In the genomic region with DNA sequence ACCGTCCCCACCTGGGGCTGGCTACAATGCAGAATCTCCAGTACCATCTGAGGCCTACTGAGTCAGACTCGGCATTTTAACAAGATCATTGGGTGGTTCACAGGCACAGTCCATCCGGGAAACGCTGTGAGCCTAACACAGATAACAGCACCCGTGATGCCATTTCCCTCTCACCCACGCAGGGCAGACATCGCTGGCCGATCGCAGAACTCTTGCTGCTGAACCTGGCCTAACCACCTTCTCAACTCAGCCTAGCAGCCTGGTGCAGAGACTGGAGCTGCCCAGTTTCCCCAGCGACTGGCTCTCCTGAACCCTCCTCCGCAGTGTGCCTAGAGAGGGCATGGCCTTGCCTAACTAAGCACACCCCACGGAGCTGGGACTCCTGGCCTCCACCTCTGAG, we compare ENCODE assay signal across 29 cellular contexts.
A peak's percentile ranks its signal among the peaks of the same experiment; 100 is the strongest.
DNase-seq lines count a peak whose midpoint lies in the region; ATAC-seq, FAIRE-seq and TF ChIP-seq lines count a peak whose summit lies in the region.
"Had no signal": no experiment of that assay in that cellular context is flagged by ENCODE, and none has a peak within 500 bp of the region (broad histone marks: within the 10 kb centered on the region; RNA-seq: fewer than 3 reads in every experiment).

No MANE protein-coding gene starts in this region.

- ATAC-seq in Right ventricle myocardium superior (ENCODE audit: poor library complexity) (no peak), left ventricle myocardium superior (no peak), GM12878 (no peak)
- no peak for ATAC-seq in activated T-helper 17 cell treated with anti-CD3 and anti-CD28 coated beads, Interleukin-2, amount 50 U/mL, for 72 hours (replicated peaks)
- ATAC-seq: activated CD4-positive, CD25-positive, alpha-beta regulatory T cell treated with anti-CD3 and anti-CD28 coated beads, Interleukin-2, amount 50 U/mL, for 24 hours; mucosa of descending colon; natural killer cell; sciatic nerve had no signal

- no peak for TF ChIP-seq POLR2A in GM12878 (IDR thresholded peaks at IDR 0.05; ENCODE audit: low read depth, low read length)

- H3K4me1 ChIP-seq in GM12878 (ENCODE audit: control insufficient read depth, insufficient read depth, low read length) (peaks cover 51% of the 10 kb centered on the region), neuronal stem cell (ENCODE audit: control insufficient read depth in 2 of 2, insufficient read depth in 1 of 2, low read depth in 1 of 2, low read length in 2 of 2) (peaks cover 4 to 14% of the 10 kb centered on the region in 2 donors)
- H3K4me1 ChIP-seq: HAP-1 had no signal

- peaks cover 12% of the 10 kb centered on the region for H3K79me2 ChIP-seq in GM12878 (ENCODE audit: control insufficient read depth, insufficient read depth, low read length)

- no TSS peak for BruUV-seq in GM12878 (replicated peaks; lab: Mats Ljungman, UMichigan)

- POLR2A ChIA-PET in GM12878 (lab: Charles Lee): interaction anchor here (4.0 kb wide), 1 partner anchor 10 kb away, joined by 15 read pairs; no protein-coding TSS in a partner anchor

- DNase-seq in Right ventricle myocardium superior (peak; percentile 35), left ventricle myocardium superior (no peak), GM12878 (ENCODE audit: low read depth, low spot score) (no peak), neuronal stem cell (ENCODE audit: low spot score) (no peak), HPDE6-E6E7 (ENCODE audit: extremely low spot score) (no peak), NCI-H226 (no peak)
- DNase-seq: AML-193; anterior cingulate cortex; CD8-positive, alpha-beta memory T cell; effector CD8-positive, alpha-beta T cell; head of caudate nucleus; natural killer cell; NCI-H446; NCI-H82; occipital lobe; stimulated activated CD4-positive, alpha-beta T cell treated with anti-CD3 and anti-CD28 coated beads, Interleukin-12 subunit alpha, Interleukin-12 subunit beta, amount 100 ng/mL, for 4 hours; stimulated activated CD4-positive, alpha-beta T cell treated with anti-CD3 and anti-CD28 coated beads, Interleukin-4, amount 100 ng/mL, for 24 hours; T1000 had no signal

- no peak overlapping the region for H2BK120ac ChIP-seq in neuronal stem cell (ENCODE audit: low read depth, low read length)

- no peak for FAIRE-seq in GM12878 (lab: Jason Lieb, UNC)
- FAIRE-seq: keratinocyte had no signal

- no peak for TF ChIP-seq RAD21 in GM12878 (IDR thresholded peaks at IDR 0.05; ENCODE audit: insufficient read depth, low read depth, low read length)

- in situ Hi-C loops in GM12878 (cut with MboI): no loop called here

- no peaks in the 10 kb centered on the region for H3K27me3 ChIP-seq in GM12878 (replicated peaks in 1 of 2; ENCODE audit: control insufficient read depth in 2 of 2, insufficient read depth in 2 of 2, low read length in 1 of 2)
- no peaks in the 10 kb centered on the region for H3K27me3 ChIP-seq in neuronal stem cell (ENCODE audit: control insufficient read depth in 3 of 3, insufficient read depth in 3 of 3, low read depth in 1 of 3, low read length in 3 of 3)
- H3K27me3 ChIP-seq: tibial nerve had no signal

- intact Hi-C loops in Right ventricle myocardium superior (cut with DNase I): no loop called here
- intact Hi-C loops in left ventricle myocardium superior (cut with micrococcal nuclease): no loop called here
- intact Hi-C loops in GM12878 (cut with micrococcal nuclease; ENCODE audit: unreplicated experiment): loop anchor here (5.0 kb wide), 2 partner anchors 83 to 288 kb away; a partner anchor contains a TSS

- H3K36me3 ChIP-seq in GM12878 (ENCODE audit: control insufficient read depth in 2 of 2, insufficient read depth in 2 of 2, low read length in 1 of 2) (peaks cover 0 to 44% of the 10 kb centered on the region in 2 experiments; a peak in 3 of 4 replicates), neuronal stem cell (replicated peaks in 1 of 2; ENCODE audit: control insufficient read depth in 2 of 2, insufficient read depth in 2 of 2, low read length in 2 of 2) (peaks cover 17 to 36% of the 10 kb centered on the region in 2 donors)

- CTCF ChIA-PET in GM12878 (lab: Yijun Ruan, JAX): no interaction called here

- H3K9ac ChIP-seq in GM12878 (ENCODE audit: control insufficient read depth, insufficient read depth, low read length) (no peak overlapping the region), neuronal stem cell (ENCODE audit: low read depth, low read length, poor library complexity) (peak overlapping the region; percentile 38)

- no peak overlapping the region for H3K4ac ChIP-seq in neuronal stem cell (ENCODE audit: low read length)

- no peak overlapping the region for H2BK5ac ChIP-seq in neuronal stem cell (ENCODE audit: low read length)

- no peak for TF ChIP-seq CTCF in GM12878 (IDR thresholded peaks at IDR 0.05 in 2 of 3, conservative IDR thresholded peaks at IDR 0.05 in 1 of 3; ENCODE audit: control insufficient read depth in 2 of 3, extremely low read depth in 1 of 3, insufficient read depth in 1 of 3, low read depth in 3 of 3, low read length in 3 of 3)

- WGBS in GM12878 (ENCODE audit: insufficient coverage, insufficient replicate concordance, low lambda C conversion rate, missing lambda C conversion rate): 98% methylated on average over 12 of the region's 12 CpGs
- no CpG with 5 or more reads among the region's 12 CpGs for WGBS in neuronal stem cell (ENCODE audit: extremely low coverage in 2 of 2, insufficient read length in 2 of 2, insufficient replicate concordance in 1 of 2), 2 donors

- no peak overlapping the region for H2BK15ac ChIP-seq in neuronal stem cell (ENCODE audit: low read length)

- no peaks in the 10 kb centered on the region for H4K20me1 ChIP-seq in GM12878 (ENCODE audit: control insufficient read depth, insufficient read depth)

- peaks cover 17% of the 10 kb centered on the region for H3K79me1 ChIP-seq in neuronal stem cell (ENCODE audit: low read depth, low read length)

- H3K36me3 Mint-ChIP-seq in IgD-negative memory B cell: peaks cover 10% of the 10 kb centered on the region
- H3K36me3 Mint-ChIP-seq in activated T-helper 17 cell treated with anti-CD3 and anti-CD28 coated beads, Interleukin-2, amount 50 U/mL, for 72 hours (ENCODE audit: low read depth): peaks cover 27% of the 10 kb centered on the region
- H3K36me3 Mint-ChIP-seq: natural killer cell had no signal

- H2AFZ ChIP-seq in GM12878 (ENCODE audit: control insufficient read depth, low read depth, low read length) (no peak overlapping the region), neuronal stem cell (ENCODE audit: low read length) (no peak overlapping the region)

- H2BK12ac ChIP-seq in neuronal stem cell (ENCODE audit: low read length): peak overlapping the region; percentile 88

- H3K27ac ChIP-seq in GM12878 (ENCODE audit: control insufficient read depth, insufficient read depth) (peak overlapping the region; percentile 50), neuronal stem cell (replicated peaks; ENCODE audit: low read length) (no peak overlapping the region)
- H3K27ac ChIP-seq: coronary artery, prostate gland had no signal

- H3K4me3 ChIP-seq in GM12878: no peak overlapping the region
- H3K4me3 ChIP-seq in neuronal stem cell (ENCODE audit: low read length in 2 of 2): no peak overlapping the region
- H3K4me3 ChIP-seq: coronary artery, HAP-1, mucosa of descending colon, prostate gland, tibial nerve had no signal

- H3K14ac ChIP-seq in neuronal stem cell (ENCODE audit: low read length): no peak overlapping the region

- peak overlapping the region in 2 of 3 donors; percentile 82 to 90 for H3K27ac Mint-ChIP-seq in IgD-negative memory B cell
- no peak overlapping the region for H3K27ac Mint-ChIP-seq in activated T-helper 17 cell treated with anti-CD3 and anti-CD28 coated beads, Interleukin-2, amount 50 U/mL, for 72 hours
- H3K27ac Mint-ChIP-seq: activated naive CD8-positive, alpha-beta T cell had no signal

- peak overlapping the region; percentile 59 for H3K18ac ChIP-seq in neuronal stem cell (ENCODE audit: low read length)

- peaks cover 0 to 2% (median 0%) of the 10 kb centered on the region in 3 donors for H3K9me3 Mint-ChIP-seq in IgD-negative memory B cell
- H3K9me3 Mint-ChIP-seq in activated T-helper 17 cell treated with anti-CD3 and anti-CD28 coated beads, Interleukin-2, amount 50 U/mL, for 72 hours: no peaks in the 10 kb centered on the region
- H3K9me3 Mint-ChIP-seq: CD8-positive, alpha-beta memory T cell; natural killer cell had no signal

- peaks cover 20 to 32% (median 22%) of the 10 kb centered on the region in 3 donors for H3K4me1 Mint-ChIP-seq in IgD-negative memory B cell
- H3K4me1 Mint-ChIP-seq in activated T-helper 17 cell treated with anti-CD3 and anti-CD28 coated beads, Interleukin-2, amount 50 U/mL, for 72 hours: peaks cover 24% of the 10 kb centered on the region

- H3K4me2 ChIP-seq in GM12878 (ENCODE audit: control insufficient read depth, insufficient read depth) (no peak overlapping the region), neuronal stem cell (ENCODE audit: insufficient read depth, low read length, poor library complexity, severe bottlenecking) (no peak overlapping the region)

- H3K23ac ChIP-seq in neuronal stem cell (ENCODE audit: low read depth, low read length, poor library complexity): peak overlapping the region; percentile 27

- SMC1A ChIA-PET in GM12878 (lab: Charles Lee; ENCODE audit: uncharacterized antibody, unreplicated experiment): interaction anchor here (0.7 to 1.7 kb wide), 4 partner anchors 8 to 30 kb away, joined by 3 to 7 read pairs (median 4); no protein-coding TSS in a partner anchor

- no peak overlapping the region for H2AK5ac ChIP-seq in neuronal stem cell (ENCODE audit: low read depth, low read length)

- no peak overlapping the region for H4K8ac ChIP-seq in neuronal stem cell (ENCODE audit: low read depth, low read length)

- H3K27me3 Mint-ChIP-seq in IgD-negative memory B cell: no peaks in the 10 kb centered on the region
- no peaks in the 10 kb centered on the region for H3K27me3 Mint-ChIP-seq in activated T-helper 17 cell treated with anti-CD3 and anti-CD28 coated beads, Interleukin-2, amount 50 U/mL, for 72 hours
- H3K27me3 Mint-ChIP-seq: activated naive CD8-positive, alpha-beta T cell; CD8-positive, alpha-beta memory T cell had no signal

- H3K9me3 ChIP-seq in GM12878 (replicated peaks; ENCODE audit: control insufficient read depth, insufficient read depth, low read length) (peaks cover 2% of the 10 kb centered on the region; the same call in 1 of the 3 replicates), neuronal stem cell (replicated peaks in 1 of 2; ENCODE audit: control insufficient read depth in 2 of 2, insufficient read depth in 1 of 2, low read depth in 1 of 2, low read length in 2 of 2) (peaks cover 0 to 3% of the 10 kb centered on the region in 2 donors)
- H3K9me3 ChIP-seq: HAP-1, mucosa of descending colon, prostate gland, tibial nerve had no signal

- no peak for TF ChIP-seq EP300 in GM12878 (IDR thresholded peaks at IDR 0.05; ENCODE audit: borderline replicate concordance in 1 of 2, control insufficient read depth in 1 of 2, low read depth in 2 of 2, low read length in 2 of 2)

- RAD21 ChIA-PET in GM12878 (lab: Charles Lee; ENCODE audit: unreplicated experiment): interaction anchor here (1.0 to 1.6 kb wide), 3 partner anchors 10 to 28 kb away, joined by 3 to 7 read pairs (median 3); no protein-coding TSS in a partner anchor

- H3K4me3 Mint-ChIP-seq in IgD-negative memory B cell: no peak overlapping the region
- no peak overlapping the region for H3K4me3 Mint-ChIP-seq in activated T-helper 17 cell treated with anti-CD3 and anti-CD28 coated beads, Interleukin-2, amount 50 U/mL, for 72 hours
- H3K4me3 Mint-ChIP-seq: activated naive CD8-positive, alpha-beta T cell; CD8-positive, alpha-beta memory T cell; natural killer cell had no signal

- H4K91ac ChIP-seq in neuronal stem cell (ENCODE audit: low read depth, low read length, poor library complexity): no peak overlapping the region
